In genomic region chr2:95433973-95434372, GRCh38 we compare ENCODE assay signal across 16 cellular contexts. TPM values are rescaled to one million over a fixed set of nuclear protein-coding genes. Genes with fewer than 3 reads are reported as not detected.
"Had no signal": no experiment of that assay in that cellular context is flagged by ENCODE, and none has a peak within 500 bp of the region (broad histone marks: within the 10 kb centered on the region; RNA-seq: fewer than 3 reads in every experiment).

No MANE protein-coding gene starts in this region.

RNA-seq across cellular contexts. Expression of gene TRIM43B, which starts 50.6 kb away (rescaled TPM):
- total RNA-seq: activated CD4-positive, alpha-beta memory T cell treated with anti-CD3 and anti-CD28 coated beads, Interleukin-2, amount 10 ng/mL, durations not matched to agents 7 days and 5 days; activated CD4-positive, alpha-beta T cell treated with anti-CD3 and anti-CD28 coated beads, Interleukin-2, amount 10 ng/mL, durations not matched to agents 7 days and 5 days; activated naive CD8-positive, alpha-beta T cell treated with anti-CD3 and anti-CD28 coated beads, Interleukin-2, amount 10 ng/mL, durations not matched to agents 7 days and 5 days; colonic mucosa; dermis microvascular lymphatic vessel endothelial cell; heart right ventricle; left ventricle myocardium superior; naive thymus-derived CD8-positive, alpha-beta T cell; neural crest cell; psoas muscle; right atrium auricular region; subcutaneous adipose tissue; T-cell; T-helper 2 cell treated with Interferon-gamma antibody and Interleukin-4, amounts not matched to agents 100 ng/mL and 5 ng/mL, for 36 hours; upper lobe of right lung; WTC11 had no signal
- polyA plus RNA-seq: heart right ventricle; naive thymus-derived CD8-positive, alpha-beta T cell; psoas muscle had no signal
